Comparison of ENCODE assay signal across 8 cellular contexts in the genomic region with DNA sequence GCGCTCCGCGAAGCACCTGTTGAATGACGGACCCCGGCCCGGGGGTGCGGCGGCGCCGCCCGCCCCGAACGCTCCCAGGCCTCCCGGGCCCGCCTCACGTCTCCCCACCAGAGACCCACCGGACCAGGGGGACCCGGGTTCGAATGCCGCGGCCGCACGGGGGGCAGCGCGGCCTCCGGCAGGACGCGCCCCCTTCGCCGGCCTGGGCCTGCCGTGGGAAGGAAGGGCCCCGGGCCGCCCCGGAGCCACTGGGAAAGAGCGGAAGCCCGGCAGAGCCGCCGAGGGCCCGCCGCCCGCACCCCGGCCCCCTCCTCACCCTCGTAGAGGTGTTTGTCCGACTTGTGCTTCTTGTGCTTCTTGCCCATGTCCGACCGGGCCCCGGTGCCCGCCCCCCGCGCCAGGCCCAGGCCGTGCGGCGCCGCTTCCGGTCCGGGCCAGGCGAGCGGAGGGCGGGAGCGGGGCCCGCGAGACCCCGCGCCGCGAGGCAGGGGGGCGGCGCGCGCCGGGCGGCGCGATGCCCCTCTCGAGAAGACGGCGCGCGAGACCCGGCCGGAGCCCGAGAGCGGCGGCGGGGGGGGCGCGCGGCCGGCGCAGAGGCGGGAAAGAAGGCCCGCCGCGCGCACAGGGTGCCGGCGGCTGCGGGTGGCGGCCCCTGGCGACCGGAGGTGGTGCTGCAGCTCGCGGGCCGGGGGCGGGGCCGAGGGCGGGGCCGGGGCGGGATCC. TPM values are rescaled to one million over a fixed set of nuclear protein-coding genes. Genes with fewer than 3 reads are reported as not detected.
DNase-seq lines count a peak whose midpoint lies in the region; ATAC-seq and TF ChIP-seq lines count a peak whose summit lies in the region.

A gene (minus strand): TSS at position 579 of the 723 bp plus-strand sequence. CDS start 214 bp downstream, at position 365.

- peak within 1 kb of the TSS; percentile 98 for H3K4me2 ChIP-seq in OCI-LY7 (ENCODE audit: low read length)

- peaks cover 38% of the 10 kb centered on the region for H3K36me3 ChIP-seq in OCI-LY7 (ENCODE audit: insufficient read depth, low read length)

- peak within 1 kb of the TSS; percentile 32 for H3K27ac ChIP-seq in OCI-LY7 (ENCODE audit: low read depth, low read length, poor library complexity, severe bottlenecking)

- DNase-seq in AG20443 (ENCODE audit: low spot score) (peak; percentile 97), OCI-LY7 (ENCODE audit: low spot score) (peak; percentile 82), fibroblast of gingiva (ENCODE audit: low read depth) (peak; percentile 50)
- DNase-seq in activated T-cell treated with anti-CD3 and anti-CD28 coated beads, Interleukin-2, amount 50 U/mL, for 1 hour = peak; percentile 93
- peak; percentile 47 to 81 (median 73) for DNase-seq in naive thymus-derived CD8-positive, alpha-beta T cell
- peak; percentile 53 for DNase-seq in stimulated activated naive B cell treated with anti-CD40 and anti-IgM and Interleukin-4, amounts not matched to agents 10 μg/mL and 1 μg/mL and 100 μg/mL, for 72 hours

- H3K9me2 ChIP-seq in OCI-LY7 (ENCODE audit: insufficient read depth, low read length) = no peaks in the 10 kb centered on the region

- peaks cover 31 to 58% (median 52%) of the 10 kb centered on the region in 4 donors for H3K4me1 Mint-ChIP-seq in naive thymus-derived CD8-positive, alpha-beta T cell
- H3K4me1 Mint-ChIP-seq in stimulated activated naive B cell treated with anti-CD40 and anti-IgM and Interleukin-4, amounts not matched to agents 10 μg/mL and 1 μg/mL and 100 μg/mL, for 72 hours = peaks cover 22 to 42% of the 10 kb centered on the region in 2 donors

- peaks cover 0 to 30% (median 3%) of the 10 kb centered on the region in 3 donors for H3K36me3 Mint-ChIP-seq in naive thymus-derived CD8-positive, alpha-beta T cell
- peaks cover 7 to 22% of the 10 kb centered on the region in 2 donors for H3K36me3 Mint-ChIP-seq in stimulated activated naive B cell treated with anti-CD40 and anti-IgM and Interleukin-4, amounts not matched to agents 10 μg/mL and 1 μg/mL and 100 μg/mL, for 72 hours

- POLR2A ChIA-PET in OCI-LY7 (lab: Charles Lee) = interaction anchor here (0.6 to 0.7 kb wide), 2 partner anchors 306 to 510 kb away, joined by 3 read pairs; no protein-coding TSS in a partner anchor
- POLR2A ChIA-PET in naive thymus-derived CD8-positive, alpha-beta T cell (lab: Charles Lee) = interaction anchor here (0.7 to 1.0 kb wide), 4 partner anchors 20 to 378 kb away, joined by 3 to 6 read pairs (median 4); a partner anchor contains a TSS

- H3K4me3 Mint-ChIP-seq in naive thymus-derived CD8-positive, alpha-beta T cell = peak within 1 kb of the TSS; percentile 85 to 98 (median 94)
- H3K4me3 Mint-ChIP-seq in stimulated activated naive B cell treated with anti-CD40 and anti-IgM and Interleukin-4, amounts not matched to agents 10 μg/mL and 1 μg/mL and 100 μg/mL, for 72 hours = peak within 1 kb of the TSS; percentile 83 to 88

- peaks cover 47% of the 10 kb centered on the region for H3K79me2 ChIP-seq in OCI-LY7 (ENCODE audit: insufficient read depth, low read depth, low read length)

- peaks cover 27% of the 10 kb centered on the region for H3K4me1 ChIP-seq in OCI-LY7 (ENCODE audit: insufficient read depth, low read length, poor library complexity, severe bottlenecking)

- H4K20me1 ChIP-seq in OCI-LY7 (ENCODE audit: insufficient read depth, low read length) = peaks cover 31% of the 10 kb centered on the region

- H3K9me3 ChIP-seq in OCI-LY7 (ENCODE audit: low read length) = no peaks in the 10 kb centered on the region

- H3K27ac Mint-ChIP-seq in naive thymus-derived CD8-positive, alpha-beta T cell = peak within 1 kb of the TSS; percentile 93 to 99 (median 97)
- H3K27ac Mint-ChIP-seq in stimulated activated naive B cell treated with anti-CD40 and anti-IgM and Interleukin-4, amounts not matched to agents 10 μg/mL and 1 μg/mL and 100 μg/mL, for 72 hours = peak within 1 kb of the TSS; percentile 96

- H3K27me3 Mint-ChIP-seq in naive thymus-derived CD8-positive, alpha-beta T cell = peaks cover 0 to 1% (median 0%) of the 10 kb centered on the region in 5 donors
- H3K27me3 Mint-ChIP-seq in stimulated activated naive B cell treated with anti-CD40 and anti-IgM and Interleukin-4, amounts not matched to agents 10 μg/mL and 1 μg/mL and 100 μg/mL, for 72 hours = peaks cover 5 to 6% of the 10 kb centered on the region in 2 donors

- peak; percentile 77 for ATAC-seq in GM18868 (IDR thresholded peaks at IDR 0.05; ENCODE audit: unreplicated experiment)
- peak; percentile 67 for ATAC-seq in HG03103 (IDR thresholded peaks at IDR 0.05; ENCODE audit: low read depth, unreplicated experiment)
- ATAC-seq in naive thymus-derived CD8-positive, alpha-beta T cell = peak; percentile 79 to 81
- peak; percentile 84 to 87 for ATAC-seq in stimulated activated naive B cell treated with anti-CD40 and anti-IgM and Interleukin-4, amounts not matched to agents 10 μg/mL and 1 μg/mL and 100 μg/mL, for 72 hours (replicated peaks)

- peak within 1 kb of the TSS; percentile 94 for H2AFZ ChIP-seq in OCI-LY7 (ENCODE audit: low read length)

- intact Hi-C loops in OCI-LY7 (cut with micrococcal nuclease; ENCODE audit: unreplicated experiment) = loop anchor here (5.0 to 10.0 kb wide), 5 partner anchors 156 to 374 kb away; a partner anchor contains a TSS

- H3K9me3 Mint-ChIP-seq in naive thymus-derived CD8-positive, alpha-beta T cell = no peaks in the 10 kb centered on the region
- H3K9me3 Mint-ChIP-seq in stimulated activated naive B cell treated with anti-CD40 and anti-IgM and Interleukin-4, amounts not matched to agents 10 μg/mL and 1 μg/mL and 100 μg/mL, for 72 hours = no peaks in the 10 kb centered on the region

- H3K4me3 ChIP-seq in OCI-LY7 (ENCODE audit: low read depth, low read length, poor library complexity, severe bottlenecking) = peak within 1 kb of the TSS; percentile 100

- BruUV-seq in OCI-LY7 (replicated peaks; lab: Mats Ljungman, UMichigan) = no TSS peak

- CTCF ChIA-PET in OCI-LY7 (lab: Charles Lee; ENCODE audit: unreplicated experiment) = no interaction called here

- no peak for TF ChIP-seq CTCF in OCI-LY7 (conservative IDR thresholded peaks at IDR 0.05; ENCODE audit: low read length)

RNA-seq across cellular contexts. Expression of the gene that starts here (rescaled TPM):
- total RNA-seq in OCI-LY7 (2014; rRNA removed; shearing (Covaris generic)) = 78.5 and 90.0 TPM in 2 replicates
- total RNA-seq in OCI-LY7 (2022) = 105 and 106 TPM in 2 replicates
- total RNA-seq in naive thymus-derived CD8-positive, alpha-beta T cell = 10 to 100 TPM; 69.1 to 82.8 TPM
- 10 to 100 TPM; 42.5 to 62.6 (median 49.1) TPM for polyA plus RNA-seq in naive thymus-derived CD8-positive, alpha-beta T cell

Comparison
In these comparisons a context has a peak if more than half of its experiments do, and no peak if none do; other contexts are left out.
1. Peak in every context shown above with its lines: DNase-seq, ATAC-seq, H3K4me3 ChIP-seq and H3K27ac ChIP-seq.